Comparison of ENCODE assay signal across 8 cellular contexts in the genomic region with DNA sequence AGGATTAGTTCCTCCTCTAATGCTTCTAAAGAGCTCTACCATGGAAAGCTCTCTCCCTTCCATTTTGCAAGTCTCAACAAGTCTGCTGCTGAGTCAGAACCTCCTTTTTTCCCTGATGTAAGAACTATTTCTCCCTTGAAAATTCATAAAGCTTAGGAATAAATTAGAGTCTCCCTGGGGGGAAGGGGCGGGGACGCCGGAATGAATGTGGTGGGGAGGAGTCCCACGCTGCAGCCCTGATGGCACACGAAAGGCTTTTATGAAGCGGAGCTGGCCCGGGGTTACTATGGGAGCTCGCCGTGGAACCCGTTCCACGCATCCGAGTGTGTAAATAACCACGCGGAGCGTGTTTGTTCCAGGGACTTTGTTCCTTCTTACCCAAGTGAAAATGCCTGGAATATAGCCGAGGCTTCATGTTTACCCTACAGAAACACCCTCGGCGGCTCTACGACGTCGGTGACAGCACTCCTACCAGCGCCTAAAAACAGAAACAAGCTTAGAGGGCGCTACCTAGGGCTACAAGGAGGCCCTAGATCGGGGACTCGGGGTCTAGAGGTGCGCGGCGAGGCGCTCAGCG. TPM values are rescaled to one million over a fixed set of nuclear protein-coding genes. Genes with fewer than 3 reads are reported as not detected.
DNase-seq lines count a peak whose midpoint lies in the region; ATAC-seq and TF ChIP-seq lines count a peak whose summit lies in the region.

No MANE protein-coding gene starts in this region.

- H3K4me3 ChIP-seq in CD4-positive, CD25-positive, alpha-beta regulatory T cell (ENCODE audit: low read depth, low read length): peak overlapping the region; percentile 95
- H3K4me3 ChIP-seq in subcutaneous abdominal adipose tissue (ENCODE audit: low read depth in 1 of 5, low read length in 5 of 5): peak overlapping the region; percentile 90 to 96 (median 94)

- H3K27ac ChIP-seq in CD4-positive, CD25-positive, alpha-beta regulatory T cell (ENCODE audit: insufficient read depth, low read length, poor library complexity, severe bottlenecking): peak overlapping the region; percentile 100
- peak overlapping the region; percentile 99 for H3K27ac ChIP-seq in subcutaneous abdominal adipose tissue (ENCODE audit: low read depth, low read length)

- H3K9me3 ChIP-seq in CD4-positive, CD25-positive, alpha-beta regulatory T cell (ENCODE audit: control insufficient read depth in 2 of 2, low read length in 2 of 2): no peaks in the 10 kb centered on the region
- H3K9me3 ChIP-seq in subcutaneous abdominal adipose tissue (ENCODE audit: control insufficient read depth in 5 of 5, low read length in 5 of 5): no peaks in the 10 kb centered on the region

- no peaks in the 10 kb centered on the region for H3K9me3 Mint-ChIP-seq in CD4-positive, CD25-positive, alpha-beta regulatory T cell
- H3K9me3 Mint-ChIP-seq in neural crest cell: peaks cover 3% of the 10 kb centered on the region

- no peaks in the 10 kb centered on the region for H3K36me3 ChIP-seq in CD4-positive, CD25-positive, alpha-beta regulatory T cell (ENCODE audit: control insufficient read depth, insufficient read depth, low read length)
- no peaks in the 10 kb centered on the region for H3K36me3 ChIP-seq in subcutaneous abdominal adipose tissue (ENCODE audit: control insufficient read depth in 5 of 5, insufficient read depth in 5 of 5, low read length in 5 of 5)

- ATAC-seq in CD4-positive, CD25-positive, alpha-beta regulatory T cell (ENCODE audit: low read depth in 2 of 2): peak; percentile 12 to 26
- ATAC-seq in GM19351 (IDR thresholded peaks at IDR 0.05; ENCODE audit: unreplicated experiment) (peak; percentile 27), HG03442 (IDR thresholded peaks at IDR 0.05; ENCODE audit: unreplicated experiment) (peak; percentile 22)

- H3K4me3 Mint-ChIP-seq in CD4-positive, CD25-positive, alpha-beta regulatory T cell: peak overlapping the region; percentile 90 to 99 (median 94)
- H3K4me3 Mint-ChIP-seq in neural crest cell: peak overlapping the region; percentile 93

- H3K27me3 Mint-ChIP-seq in CD4-positive, CD25-positive, alpha-beta regulatory T cell: peaks cover 6% of the 10 kb centered on the region
- H3K27me3 Mint-ChIP-seq in neural crest cell (ENCODE audit: low read depth): peaks cover 16% of the 10 kb centered on the region

- peak overlapping the region; percentile 87 to 99 (median 97) for H3K9ac ChIP-seq in subcutaneous abdominal adipose tissue (ENCODE audit: low read length in 5 of 5)

- H3K36me3 Mint-ChIP-seq in CD4-positive, CD25-positive, alpha-beta regulatory T cell: no peaks in the 10 kb centered on the region
- no peaks in the 10 kb centered on the region for H3K36me3 Mint-ChIP-seq in neural crest cell (ENCODE audit: low read depth)

- H3K27me3 ChIP-seq in CD4-positive, CD25-positive, alpha-beta regulatory T cell (ENCODE audit: control insufficient read depth, insufficient read depth, low read length): no peaks in the 10 kb centered on the region
- H3K27me3 ChIP-seq in subcutaneous abdominal adipose tissue (ENCODE audit: control insufficient read depth in 5 of 5, insufficient read depth in 4 of 5, low read length in 5 of 5): no peaks in the 10 kb centered on the region

- H3K27ac Mint-ChIP-seq in CD4-positive, CD25-positive, alpha-beta regulatory T cell: peak overlapping the region; percentile 83 to 97 (median 97)
- no peak overlapping the region for H3K27ac Mint-ChIP-seq in neural crest cell (ENCODE audit: unreplicated experiment)

- peaks cover 25% of the 10 kb centered on the region for H3K4me1 ChIP-seq in CD4-positive, CD25-positive, alpha-beta regulatory T cell (ENCODE audit: control insufficient read depth, insufficient read depth, low read length, poor library complexity, severe bottlenecking)
- peaks cover 0 to 20% (median 16%) of the 10 kb centered on the region in 5 donors for H3K4me1 ChIP-seq in subcutaneous abdominal adipose tissue (ENCODE audit: control insufficient read depth in 5 of 5, insufficient read depth in 5 of 5, low read length in 5 of 5)

- H3K4me1 Mint-ChIP-seq in CD4-positive, CD25-positive, alpha-beta regulatory T cell: peaks cover 7 to 28% (median 20%) of the 10 kb centered on the region in 4 donors
- peaks cover 20% of the 10 kb centered on the region for H3K4me1 Mint-ChIP-seq in neural crest cell

- peak in 2 of 3 donors; percentile 41 to 76 for DNase-seq in CD4-positive, CD25-positive, alpha-beta regulatory T cell
- DNase-seq in OCI-M1 (lab: John Stamatoyannopoulos, UW): peak; percentile 82
- peak; percentile 26 to 51 (median 38) for DNase-seq in activated naive CD4-positive, alpha-beta T cell (lab: John Stamatoyannopoulos, UW)
- peak; percentile 96 for DNase-seq in foreskin melanocyte
- peak; percentile 18 for DNase-seq in neural crest cell (ENCODE audit: low read depth, low spot score)

- no peak for TF ChIP-seq CTCF in neural crest cell (conservative IDR thresholded peaks at IDR 0.05)

RNA-seq across cellular contexts. Expression of a gene that starts 0.9 kb away (rescaled TPM):
- total RNA-seq in CD4-positive, CD25-positive, alpha-beta regulatory T cell: 27.5 TPM
- 1 to 10 TPM in 3 of 4 donors, under 1 TPM in 1; 0.94 to 3.0 (median 1.4) TPM for polyA plus RNA-seq in CD4-positive, CD25-positive, alpha-beta regulatory T cell
- total RNA-seq in neural crest cell: 4.7 and 5.1 TPM in 2 replicates

Comparison
In these comparisons a context has a peak if more than half of its experiments do, and no peak if none do; other contexts are left out.
1. Peak in every context shown above with its lines: DNase-seq, ATAC-seq, H3K4me3 ChIP-seq and H3K27ac ChIP-seq.
2. DNase-seq: peak in every context shown above with its lines; median percentile 96 in foreskin melanocyte; 82 in OCI-M1; 58 in CD4-positive, CD25-positive, alpha-beta regulatory T cell; 38 in activated naive CD4-positive, alpha-beta T cell; 18 in neural crest cell.